1 cellular context compared by ENCODE assay signal in genomic region chr20:63657937-63658748, GRCh38.
TF ChIP-seq lines count a peak whose summit lies in the region.

RTEL1 (plus strand) TSS chr20:63658312; CDS start chr20:63659403, 1,091 bp downstream.

TF ChIP-seq in K562, 482 proteins besides CTCF, POLR2A, EP300 and RAD21 (continued from another document and continues in another):
- TF ChIP-seq, protein P1, sequence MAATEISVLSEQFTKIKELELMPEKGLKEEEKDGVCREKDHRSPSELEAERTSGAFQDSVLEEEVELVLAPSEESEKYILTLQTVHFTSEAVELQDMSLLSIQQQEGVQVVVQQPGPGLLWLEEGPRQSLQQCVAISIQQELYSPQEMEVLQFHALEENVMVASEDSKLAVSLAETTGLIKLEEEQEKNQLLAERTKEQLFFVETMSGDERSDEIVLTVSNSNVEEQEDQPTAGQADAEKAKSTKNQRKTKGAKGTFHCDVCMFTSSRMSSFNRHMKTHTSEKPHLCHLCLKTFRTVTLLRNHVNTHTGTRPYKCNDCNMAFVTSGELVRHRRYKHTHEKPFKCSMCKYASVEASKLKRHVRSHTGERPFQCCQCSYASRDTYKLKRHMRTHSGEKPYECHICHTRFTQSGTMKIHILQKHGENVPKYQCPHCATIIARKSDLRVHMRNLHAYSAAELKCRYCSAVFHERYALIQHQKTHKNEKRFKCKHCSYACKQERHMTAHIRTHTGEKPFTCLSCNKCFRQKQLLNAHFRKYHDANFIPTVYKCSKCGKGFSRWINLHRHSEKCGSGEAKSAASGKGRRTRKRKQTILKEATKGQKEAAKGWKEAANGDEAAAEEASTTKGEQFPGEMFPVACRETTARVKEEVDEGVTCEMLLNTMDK (IDR thresholded peaks at IDR 0.05; ENCODE audit: borderline replicate concordance, insufficient read depth, low read depth, low read length, poor library complexity, severe bottlenecking): no peak
- no peak for TF ChIP-seq ZNF551 (CRISPR knock-in tag; IDR thresholded peaks at IDR 0.05)
- peak in 2 of 3 experiments; percentile 53 to 73 for TF ChIP-seq YY1 (IDR thresholded peaks at IDR 0.05; ENCODE audit: borderline replicate concordance in 1 of 3, control insufficient read depth in 1 of 3, extremely low read depth in 1 of 3, insufficient read depth in 3 of 3, insufficient read length in 1 of 3, insufficient replicate concordance in 2 of 3, low read depth in 1 of 3, low read length in 2 of 3)
- TF ChIP-seq, protein P2, sequence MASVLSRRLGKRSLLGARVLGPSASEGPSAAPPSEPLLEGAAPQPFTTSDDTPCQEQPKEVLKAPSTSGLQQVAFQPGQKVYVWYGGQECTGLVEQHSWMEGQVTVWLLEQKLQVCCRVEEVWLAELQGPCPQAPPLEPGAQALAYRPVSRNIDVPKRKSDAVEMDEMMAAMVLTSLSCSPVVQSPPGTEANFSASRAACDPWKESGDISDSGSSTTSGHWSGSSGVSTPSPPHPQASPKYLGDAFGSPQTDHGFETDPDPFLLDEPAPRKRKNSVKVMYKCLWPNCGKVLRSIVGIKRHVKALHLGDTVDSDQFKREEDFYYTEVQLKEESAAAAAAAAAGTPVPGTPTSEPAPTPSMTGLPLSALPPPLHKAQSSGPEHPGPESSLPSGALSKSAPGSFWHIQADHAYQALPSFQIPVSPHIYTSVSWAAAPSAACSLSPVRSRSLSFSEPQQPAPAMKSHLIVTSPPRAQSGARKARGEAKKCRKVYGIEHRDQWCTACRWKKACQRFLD (CRISPR knock-in tag; IDR thresholded peaks at IDR 0.05): peak; percentile 62
- TF ChIP-seq EP400 (IDR thresholded peaks at IDR 0.05): peak; percentile 86
- peak; percentile 18 to 34; a peak in 1 of 4 replicates for TF ChIP-seq ARNT (IDR thresholded peaks at IDR 0.05)
- peak; percentile 67; the same call in 1 of the 2 replicates for TF ChIP-seq HDAC8 (tag; IDR thresholded peaks at IDR 0.05)
- TF ChIP-seq ZNF766 (CRISPR knock-in tag; conservative IDR thresholded peaks at IDR 0.05): peak; percentile 82
- no peak for TF ChIP-seq ZNF274 (IDR thresholded peaks at IDR 0.05; ENCODE audit: borderline replicate concordance, low read depth, low read length)
- no peak for TF ChIP-seq GATAD2A (IDR thresholded peaks at IDR 0.05)
- TF ChIP-seq ESRRA (IDR thresholded peaks at IDR 0.05; ENCODE audit: borderline replicate concordance, low read depth): peak; percentile 83; the same call in 1 of the 2 replicates
- 0 out of 2 replicates have a peak, but pooled peaks have one; percentile 41 for TF ChIP-seq ZNF165 (CRISPR knock-in tag; IDR thresholded peaks at IDR 0.05; ENCODE audit: borderline replicate concordance)
- TF ChIP-seq CHAMP1 (IDR thresholded peaks at IDR 0.05): no peak; the same call in 1 of the 2 replicates
- TF ChIP-seq BCOR (IDR thresholded peaks at IDR 0.05): peak; percentile 42; the same call in 1 of the 2 replicates
- peak; percentile 99 for TF ChIP-seq NCOA1 (IDR thresholded peaks at IDR 0.05; ENCODE audit: low read depth)
- TF ChIP-seq, protein P3, sequence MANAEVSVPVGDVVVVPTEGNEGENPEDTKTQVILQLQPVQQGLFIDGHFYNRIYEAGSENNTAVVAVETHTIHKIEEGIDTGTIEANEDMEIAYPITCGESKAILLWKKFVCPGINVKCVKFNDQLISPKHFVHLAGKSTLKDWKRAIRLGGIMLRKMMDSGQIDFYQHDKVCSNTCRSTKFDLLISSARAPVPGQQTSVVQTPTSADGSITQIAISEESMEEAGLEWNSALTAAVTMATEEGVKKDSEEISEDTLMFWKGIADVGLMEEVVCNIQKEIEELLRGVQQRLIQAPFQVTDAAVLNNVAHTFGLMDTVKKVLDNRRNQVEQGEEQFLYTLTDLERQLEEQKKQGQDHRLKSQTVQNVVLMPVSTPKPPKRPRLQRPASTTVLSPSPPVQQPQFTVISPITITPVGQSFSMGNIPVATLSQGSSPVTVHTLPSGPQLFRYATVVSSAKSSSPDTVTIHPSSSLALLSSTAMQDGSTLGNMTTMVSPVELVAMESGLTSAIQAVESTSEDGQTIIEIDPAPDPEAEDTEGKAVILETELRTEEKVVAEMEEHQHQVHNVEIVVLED (CRISPR knock-in tag; IDR thresholded peaks at IDR 0.05): peak; percentile 38
- peak in 1 of 2 experiments; percentile 66; a peak in 1 of 4 replicates for TF ChIP-seq MLX (CRISPR knock-in tag; conservative IDR thresholded peaks at IDR 0.05)
- TF ChIP-seq NFE2 (IDR thresholded peaks at IDR 0.05; ENCODE audit: low read depth): peak; percentile 32; the same call in 1 of the 2 replicates
- peak; percentile 79 for TF ChIP-seq HNRNPLL (IDR thresholded peaks at IDR 0.05; ENCODE audit: low read depth, low read length, poor library complexity, severe bottlenecking)
- TF ChIP-seq ZNF197 (CRISPR knock-in tag; IDR thresholded peaks at IDR 0.05; ENCODE audit: low read depth): peak; percentile 96
- 0 out of 2 replicates have a peak, but pooled peaks have one; percentile 71 for TF ChIP-seq HIVEP1 (CRISPR knock-in tag; IDR thresholded peaks at IDR 0.05)
- TF ChIP-seq, protein P4, sequence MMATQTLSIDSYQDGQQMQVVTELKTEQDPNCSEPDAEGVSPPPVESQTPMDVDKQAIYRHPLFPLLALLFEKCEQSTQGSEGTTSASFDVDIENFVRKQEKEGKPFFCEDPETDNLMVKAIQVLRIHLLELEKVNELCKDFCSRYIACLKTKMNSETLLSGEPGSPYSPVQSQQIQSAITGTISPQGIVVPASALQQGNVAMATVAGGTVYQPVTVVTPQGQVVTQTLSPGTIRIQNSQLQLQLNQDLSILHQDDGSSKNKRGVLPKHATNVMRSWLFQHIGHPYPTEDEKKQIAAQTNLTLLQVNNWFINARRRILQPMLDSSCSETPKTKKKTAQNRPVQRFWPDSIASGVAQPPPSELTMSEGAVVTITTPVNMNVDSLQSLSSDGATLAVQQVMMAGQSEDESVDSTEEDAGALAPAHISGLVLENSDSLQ (IDR thresholded peaks at IDR 0.05): peak; percentile 81
- peak; percentile 64; the same call in 1 of the 2 replicates for TF ChIP-seq MAX (CRISPR knock-in tag; IDR thresholded peaks at IDR 0.05)
- peak; percentile 21; the same call in 1 of the 2 replicates for TF ChIP-seq ZNF740 (CRISPR knock-in tag; IDR thresholded peaks at IDR 0.05)
- TF ChIP-seq ZNF740 (tag; IDR thresholded peaks at IDR 0.05): no peak
- no peak for TF ChIP-seq HMG20B (CRISPR knock-in tag; IDR thresholded peaks at IDR 0.05)
- TF ChIP-seq, protein P5, sequence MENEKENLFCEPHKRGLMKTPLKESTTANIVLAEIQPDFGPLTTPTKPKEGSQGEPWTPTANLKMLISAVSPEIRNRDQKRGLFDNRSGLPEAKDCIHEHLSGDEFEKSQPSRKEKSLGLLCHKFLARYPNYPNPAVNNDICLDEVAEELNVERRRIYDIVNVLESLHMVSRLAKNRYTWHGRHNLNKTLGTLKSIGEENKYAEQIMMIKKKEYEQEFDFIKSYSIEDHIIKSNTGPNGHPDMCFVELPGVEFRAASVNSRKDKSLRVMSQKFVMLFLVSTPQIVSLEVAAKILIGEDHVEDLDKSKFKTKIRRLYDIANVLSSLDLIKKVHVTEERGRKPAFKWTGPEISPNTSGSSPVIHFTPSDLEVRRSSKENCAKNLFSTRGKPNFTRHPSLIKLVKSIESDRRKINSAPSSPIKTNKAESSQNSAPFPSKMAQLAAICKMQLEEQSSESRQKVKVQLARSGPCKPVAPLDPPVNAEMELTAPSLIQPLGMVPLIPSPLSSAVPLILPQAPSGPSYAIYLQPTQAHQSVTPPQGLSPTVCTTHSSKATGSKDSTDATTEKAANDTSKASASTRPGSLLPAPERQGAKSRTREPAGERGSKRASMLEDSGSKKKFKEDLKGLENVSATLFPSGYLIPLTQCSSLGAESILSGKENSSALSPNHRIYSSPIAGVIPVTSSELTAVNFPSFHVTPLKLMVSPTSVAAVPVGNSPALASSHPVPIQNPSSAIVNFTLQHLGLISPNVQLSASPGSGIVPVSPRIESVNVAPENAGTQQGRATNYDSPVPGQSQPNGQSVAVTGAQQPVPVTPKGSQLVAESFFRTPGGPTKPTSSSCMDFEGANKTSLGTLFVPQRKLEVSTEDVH (IDR thresholded peaks at IDR 0.05; ENCODE audit: low read depth, partially characterized antibody): peak; percentile 93
- TF ChIP-seq ELF2 (CRISPR knock-in tag; IDR thresholded peaks at IDR 0.05): peak; percentile 82
- TF ChIP-seq GTF2A2 (tag; IDR thresholded peaks at IDR 0.05): peak; percentile 69
- TF ChIP-seq, protein P6, sequence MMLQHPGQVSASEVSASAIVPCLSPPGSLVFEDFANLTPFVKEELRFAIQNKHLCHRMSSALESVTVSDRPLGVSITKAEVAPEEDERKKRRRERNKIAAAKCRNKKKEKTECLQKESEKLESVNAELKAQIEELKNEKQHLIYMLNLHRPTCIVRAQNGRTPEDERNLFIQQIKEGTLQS (IDR thresholded peaks at IDR 0.05): no peak
- TF ChIP-seq, protein P6 (CRISPR knock-in tag; conservative IDR thresholded peaks at IDR 0.05): peak; percentile 71
- peak in 1 of 2 experiments; percentile 96; a peak in 2 of 4 replicates for TF ChIP-seq HDAC1 (IDR thresholded peaks at IDR 0.05)
- TF ChIP-seq KDM5B (IDR thresholded peaks at IDR 0.05; ENCODE audit: insufficient replicate concordance, low read depth, low read length): peak; percentile 18
- peak; percentile 4 to 22; a peak in 1 of 4 replicates for TF ChIP-seq RCOR1 (IDR thresholded peaks at IDR 0.05; ENCODE audit: borderline replicate concordance in 1 of 2, low read depth in 2 of 2, low read length in 2 of 2)
- TF ChIP-seq HBP1 (CRISPR knock-in tag; IDR thresholded peaks at IDR 0.05): peak; percentile 45; the same call in 1 of the 2 replicates
- TF ChIP-seq SIN3A (IDR thresholded peaks at IDR 0.05; ENCODE audit: borderline replicate concordance in 2 of 2, control insufficient read depth in 1 of 2, low read depth in 2 of 2, low read length in 2 of 2): peak; percentile 88 to 94; a peak in 3 of 4 replicates
- peak; percentile 93 for TF ChIP-seq PHF20 (IDR thresholded peaks at IDR 0.05; ENCODE audit: partially characterized antibody)
- TF ChIP-seq, protein P7, sequence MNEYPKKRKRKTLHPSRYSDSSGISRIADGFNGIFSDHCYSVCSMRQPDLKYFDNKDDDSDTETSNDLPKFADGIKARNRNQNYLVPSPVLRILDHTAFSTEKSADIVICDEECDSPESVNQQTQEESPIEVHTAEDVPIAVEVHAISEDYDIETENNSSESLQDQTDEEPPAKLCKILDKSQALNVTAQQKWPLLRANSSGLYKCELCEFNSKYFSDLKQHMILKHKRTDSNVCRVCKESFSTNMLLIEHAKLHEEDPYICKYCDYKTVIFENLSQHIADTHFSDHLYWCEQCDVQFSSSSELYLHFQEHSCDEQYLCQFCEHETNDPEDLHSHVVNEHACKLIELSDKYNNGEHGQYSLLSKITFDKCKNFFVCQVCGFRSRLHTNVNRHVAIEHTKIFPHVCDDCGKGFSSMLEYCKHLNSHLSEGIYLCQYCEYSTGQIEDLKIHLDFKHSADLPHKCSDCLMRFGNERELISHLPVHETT (CRISPR knock-in tag; conservative IDR thresholded peaks at IDR 0.05 in 1 of 2, IDR thresholded peaks at IDR 0.05 in 1 of 2): peak in 1 of 2 experiments; percentile 83; a peak in 1 of 4 replicates
- TF ChIP-seq ETV1 (tag; conservative IDR thresholded peaks at IDR 0.05; ENCODE audit: low read depth): peak; percentile 87
- TF ChIP-seq POU5F1 (IDR thresholded peaks at IDR 0.05; ENCODE audit: borderline replicate concordance, low read depth, low read length, partially characterized antibody): no peak
- TF ChIP-seq FOXJ2 (tag; IDR thresholded peaks at IDR 0.05): peak; percentile 58; the same call in 1 of the 2 replicates
- TF ChIP-seq HLTF (IDR thresholded peaks at IDR 0.05): peak; percentile 68; the same call in 1 of the 2 replicates
